8 cellular contexts compared by ENCODE assay signal in the genomic region with DNA sequence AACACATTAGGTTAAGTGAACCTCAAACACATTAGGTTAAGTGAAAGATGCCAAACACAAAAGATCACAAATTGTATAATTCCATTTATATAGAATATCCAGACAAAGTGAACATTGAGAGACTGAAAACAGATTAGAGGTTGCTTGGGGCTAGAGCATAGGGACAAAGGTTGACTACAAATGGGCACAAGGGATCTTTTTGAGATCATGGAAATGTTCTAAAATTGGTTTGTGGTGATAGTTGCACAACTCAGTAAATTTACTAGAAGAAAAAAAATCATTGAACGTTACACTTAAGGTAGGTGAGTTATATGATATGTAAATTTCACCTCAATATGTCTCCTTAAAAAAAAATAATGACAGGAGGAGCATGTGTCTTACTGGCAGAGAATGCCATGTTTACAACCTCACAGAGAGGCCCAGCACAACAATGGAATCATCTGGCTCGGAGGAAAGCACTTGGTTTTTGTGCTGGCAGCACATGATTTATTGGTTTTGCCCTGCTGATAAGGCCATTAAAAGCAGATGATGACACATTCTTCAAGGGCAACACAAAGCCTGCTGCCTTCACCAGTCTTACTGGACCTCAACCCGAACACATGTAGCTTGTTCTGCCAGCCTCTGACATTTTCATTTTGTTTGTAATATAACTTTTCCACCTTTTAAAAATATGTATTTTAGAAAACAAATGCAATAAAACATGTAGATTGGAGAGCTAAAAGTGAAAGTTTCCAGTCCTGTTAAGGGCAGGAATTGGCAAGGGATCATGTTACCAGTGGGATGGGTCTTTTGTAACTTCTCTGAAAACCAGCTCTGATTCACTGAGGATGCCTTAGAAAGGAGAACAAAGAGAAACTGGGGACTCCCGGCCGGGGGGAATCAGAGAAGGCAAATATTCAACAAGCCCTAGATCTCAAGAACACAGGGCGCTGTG. TPM values are rescaled to one million over a fixed set of nuclear protein-coding genes. Genes with fewer than 3 reads are reported as not detected.
A peak's percentile ranks its signal among the peaks of the same experiment; 100 is the strongest.
DNase-seq lines count a peak whose midpoint lies in the region; ATAC-seq and TF ChIP-seq lines count a peak whose summit lies in the region.

No MANE protein-coding gene starts in this region.

- H3K27me3 Mint-ChIP-seq in nephron (ENCODE audit: low read depth), result peaks cover 4% of the 10 kb centered on the region
- H3K27me3 Mint-ChIP-seq in activated CD8-positive, alpha-beta T cell treated with anti-CD3 and anti-CD28 coated beads for 36 hours, result peaks cover 12% of the 10 kb centered on the region

- no peak for ATAC-seq in activated CD8-positive, alpha-beta T cell treated with anti-CD3 and anti-CD28 coated beads for 36 hours

- H3K4me1 Mint-ChIP-seq in nephron, result peaks cover 39% of the 10 kb centered on the region
- H3K4me1 Mint-ChIP-seq in activated CD8-positive, alpha-beta T cell treated with anti-CD3 and anti-CD28 coated beads for 36 hours (ENCODE audit: low read depth), result no peaks in the 10 kb centered on the region

- TF ChIP-seq CTCF in nephron (IDR thresholded peaks at IDR 0.05; ENCODE audit: unreplicated experiment in 3 of 3), result no peak
- no peak for TF ChIP-seq CTCF in activated CD8-positive, alpha-beta T cell treated with anti-CD3 and anti-CD28 coated beads for 36 hours (IDR thresholded peaks at IDR 0.05)
- TF ChIP-seq CTCF in GM13977 (IDR thresholded peaks at IDR 0.05; ENCODE audit: extremely low read depth, insufficient read depth, missing control alignments), result no peak
- no peak for TF ChIP-seq CTCF in GM20000 (IDR thresholded peaks at IDR 0.05; ENCODE audit: extremely low read depth, missing control alignments)

- intact Hi-C loops in activated CD8-positive, alpha-beta T cell treated with anti-CD3 and anti-CD28 coated beads for 36 hours (cut with micrococcal nuclease), result no loop called here

- H3K27ac Mint-ChIP-seq in nephron, result peak overlapping the region; percentile 60 to 80 (median 75)
- H3K27ac Mint-ChIP-seq in activated CD8-positive, alpha-beta T cell treated with anti-CD3 and anti-CD28 coated beads for 36 hours, result no peak overlapping the region

- H3K4me3 Mint-ChIP-seq in nephron, result peak overlapping the region; percentile 24 to 51 (median 40)
- no peak overlapping the region for H3K4me3 Mint-ChIP-seq in activated CD8-positive, alpha-beta T cell treated with anti-CD3 and anti-CD28 coated beads for 36 hours

- POLR2A ChIA-PET in activated CD8-positive, alpha-beta T cell treated with anti-CD3 and anti-CD28 coated beads for 36 hours (lab: Charles Lee), result no interaction called here

- H3K9me3 Mint-ChIP-seq in nephron, result no peaks in the 10 kb centered on the region
- H3K9me3 Mint-ChIP-seq in activated CD8-positive, alpha-beta T cell treated with anti-CD3 and anti-CD28 coated beads for 36 hours, result no peaks in the 10 kb centered on the region

- in situ Hi-C loops in GM13977 (cut with MboI; ENCODE audit: low pct_unique_long_range_greater_than_20kb, low sequenced_read_pairs, unreplicated experiment), result no loop called here

- DNase-seq in GM04503 (ENCODE audit: low read depth) (peak; percentile 7), NCI-H2227 (lab: John Stamatoyannopoulos, UW; ENCODE audit: unreplicated experiment) (peak; percentile 80), dermis microvascular lymphatic vessel endothelial cell (ENCODE audit: low read depth in 2 of 2) (peak; percentile 66 to 93), GM13977 (ENCODE audit: low spot score) (no peak), middle frontal gyrus (ENCODE audit: extremely low spot score, low spot score) (no peak), GM20000 (ENCODE audit: low spot score) (no peak)
- DNase-seq in activated CD8-positive, alpha-beta T cell treated with anti-CD3 and anti-CD28 coated beads for 36 hours, result no peak

- no peaks in the 10 kb centered on the region for H3K36me3 Mint-ChIP-seq in nephron (ENCODE audit: low read depth)
- no peaks in the 10 kb centered on the region for H3K36me3 Mint-ChIP-seq in activated CD8-positive, alpha-beta T cell treated with anti-CD3 and anti-CD28 coated beads for 36 hours (ENCODE audit: low read depth)

- CTCF ChIA-PET in activated CD8-positive, alpha-beta T cell treated with anti-CD3 and anti-CD28 coated beads for 36 hours (lab: Charles Lee), result interaction anchor here (1.5 kb wide), 1 partner anchor 34 kb away, joined by 3 read pairs; no protein-coding TSS in a partner anchor

RNA-seq across cellular contexts. Expression of a gene that starts 11.9 kb away (rescaled TPM):
- not detected in 2 replicates for total RNA-seq in dermis microvascular lymphatic vessel endothelial cell
- not detected for total RNA-seq in activated CD8-positive, alpha-beta T cell treated with anti-CD3 and anti-CD28 coated beads for 36 hours

RNA-seq across cellular contexts. Expression of a gene that starts 42.1 kb away (rescaled TPM):
- not detected in 2 replicates for total RNA-seq in dermis microvascular lymphatic vessel endothelial cell
- not detected for total RNA-seq in activated CD8-positive, alpha-beta T cell treated with anti-CD3 and anti-CD28 coated beads for 36 hours

Comparison
In these comparisons a context has a peak if more than half of its experiments do, and no peak if none do; other contexts are left out.
1. DNase-seq: peak in GM04503 (single experiment), NCI-H2227 (single experiment) and dermis microvascular lymphatic vessel endothelial cell (2 of 2); none in activated CD8-positive, alpha-beta T cell treated with anti-CD3 and anti-CD28 coated beads for 36 hours (single experiment), GM13977 (single experiment), middle frontal gyrus (single experiment) and GM20000 (single experiment).